Comparison of ENCODE assay signal across 24 cellular contexts in the genomic region with DNA sequence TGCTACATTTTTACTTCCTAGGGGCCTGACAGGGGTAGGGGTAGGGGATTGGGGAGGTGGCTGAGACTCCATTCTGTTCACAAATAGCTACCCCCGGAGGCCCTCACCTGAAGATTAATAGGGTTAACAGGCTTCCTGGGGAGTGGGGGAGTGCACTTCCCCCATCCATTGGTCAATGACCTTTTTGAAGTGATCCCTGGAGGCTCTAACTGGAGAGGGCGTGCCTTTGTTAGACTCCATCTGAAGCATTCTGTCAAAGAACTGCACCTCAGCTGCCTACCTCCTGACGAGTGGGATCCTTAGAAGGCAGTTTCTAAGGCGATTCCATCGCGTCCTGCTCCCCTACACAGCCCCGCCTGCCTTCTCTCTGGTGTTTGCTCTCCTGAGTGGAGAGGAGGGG. TPM values are rescaled to one million over a fixed set of nuclear protein-coding genes. Genes with fewer than 3 reads are reported as not detected.
DNase-seq lines count a peak whose midpoint lies in the region; ATAC-seq and TF ChIP-seq lines count a peak whose summit lies in the region.
"Had no signal": no experiment of that assay in that cellular context is flagged by ENCODE, and none has a peak within 500 bp of the region (broad histone marks: within the 10 kb centered on the region; RNA-seq: fewer than 3 reads in every experiment).

No MANE protein-coding gene starts in this region.

- no peak overlapping the region for H3K4me2 ChIP-seq in IMR-90 (ENCODE audit: low read depth, low read length)

- no peaks in the 10 kb centered on the region for H3K36me3 Mint-ChIP-seq in endodermal cell (ENCODE audit: low read depth)
- no peaks in the 10 kb centered on the region for H3K36me3 Mint-ChIP-seq in nephron (ENCODE audit: low read depth)

- H3K14ac ChIP-seq in IMR-90 (replicated peaks; ENCODE audit: low read depth, low read length) = no peak overlapping the region

- H3K9me3 ChIP-seq in IMR-90 (ENCODE audit: control insufficient read depth, insufficient read depth, low read length) (no peaks in the 10 kb centered on the region), endodermal cell (ENCODE audit: control insufficient read depth, low read length) (no peaks in the 10 kb centered on the region), gastrocnemius medialis (no peaks in the 10 kb centered on the region)

- no peak overlapping the region for H2BK5ac ChIP-seq in IMR-90 (ENCODE audit: low read depth, low read length, poor library complexity, severe bottlenecking)

- TF ChIP-seq POLR2A in IMR-90 (IDR thresholded peaks at IDR 0.05; ENCODE audit: low read depth, low read length) (no peak), gastrocnemius medialis (IDR thresholded peaks at IDR 0.05) (no peak)

- no peak overlapping the region for H3K4ac ChIP-seq in IMR-90 (ENCODE audit: low read depth, low read length)

- dilution Hi-C loops in IMR-90 (cut with HindIII; ENCODE audit: low sequenced_read_pairs, unreplicated experiment) = no loop called here

- in situ Hi-C loops in IMR-90 (cut with MboI; ENCODE audit: low sequenced_read_pairs) (no loop called here), gastrocnemius medialis (cut with MboI; ENCODE audit: low sequenced_read_pairs in 4 of 4) (no loop called here)

- H2BK20ac ChIP-seq in IMR-90 (ENCODE audit: low read depth, low read length) = no peak overlapping the region

- no peak overlapping the region for H3K18ac ChIP-seq in IMR-90 (ENCODE audit: low read depth, low read length)

- no peak for TF ChIP-seq RAD21 in IMR-90 (IDR thresholded peaks at IDR 0.05; ENCODE audit: low read length)

- no peaks in the 10 kb centered on the region for H3K79me1 ChIP-seq in IMR-90 (ENCODE audit: low read depth in 1 of 2, low read length in 2 of 2)

- peaks cover 44% of the 10 kb centered on the region for H3K9me3 Mint-ChIP-seq in endodermal cell
- peaks cover 30% of the 10 kb centered on the region for H3K9me3 Mint-ChIP-seq in nephron
- H3K9me3 Mint-ChIP-seq: HFFc6 had no signal

- no TSS peak for BruUV-seq in IMR-90 (replicated peaks; lab: Mats Ljungman, UMichigan)

- H3K27me3 ChIP-seq in H7 (ENCODE audit: control insufficient read depth, insufficient read depth, low read length) (no peaks in the 10 kb centered on the region; the same call in 1 of the 2 replicates), IMR-90 (ENCODE audit: control insufficient read depth, insufficient read depth, low read length) (peaks cover 3% of the 10 kb centered on the region), endodermal cell (ENCODE audit: control insufficient read depth, insufficient read depth, low read length, poor library complexity, severe bottlenecking) (no peaks in the 10 kb centered on the region), gastrocnemius medialis (no peaks in the 10 kb centered on the region)

- no peak overlapping the region for H2AFZ ChIP-seq in IMR-90 (replicated peaks; ENCODE audit: low read length, poor library complexity)

- H2BK120ac ChIP-seq in IMR-90 (ENCODE audit: low read depth, low read length) = no peak overlapping the region

- H3K9ac ChIP-seq in IMR-90 (ENCODE audit: low read depth, low read length) = no peak overlapping the region
- no peak overlapping the region for H3K9ac ChIP-seq in endodermal cell (ENCODE audit: extremely low read depth, low read length, poor library complexity, severe bottlenecking)

- CTCF ChIA-PET in IMR-90 (lab: Yijun Ruan, JAX) = no interaction called here

- no peak for TF ChIP-seq CTCF in IMR-90 (conservative IDR thresholded peaks at IDR 0.05; ENCODE audit: low read depth, low read length)
- no peak for TF ChIP-seq CTCF in endodermal cell (conservative IDR thresholded peaks at IDR 0.05)
- TF ChIP-seq CTCF in nephron (IDR thresholded peaks at IDR 0.05; ENCODE audit: unreplicated experiment in 3 of 3) = no peak
- TF ChIP-seq CTCF in gastrocnemius medialis (IDR thresholded peaks at IDR 0.05 in 4 of 5, conservative IDR thresholded peaks at IDR 0.05 in 1 of 5) = no peak

- H3K27ac ChIP-seq in IMR-90 (ENCODE audit: insufficient read depth, low read length) (no peak overlapping the region), endodermal cell (ENCODE audit: low read depth, low read length) (no peak overlapping the region), gastrocnemius medialis (no peak overlapping the region)
- H3K27ac ChIP-seq: C4-2B, HL-60 had no signal

- H3K4me1 Mint-ChIP-seq in endodermal cell (peaks cover 5% of the 10 kb centered on the region), nephron (peaks cover 10% of the 10 kb centered on the region)

- no peak overlapping the region for H3K27ac Mint-ChIP-seq in endodermal cell
- peak overlapping the region; percentile 74 to 88 (median 74) for H3K27ac Mint-ChIP-seq in nephron
- H3K27ac Mint-ChIP-seq: HFFc6 had no signal

- POLR2A ChIA-PET in IMR-90 (lab: Charles Lee; ENCODE audit: unreplicated experiment) = no interaction called here

- intact Hi-C loops in IMR-90 (cut with micrococcal nuclease) = no loop called here
- intact Hi-C loops in gastrocnemius medialis (cut with DNase I; ENCODE audit: low total_unique reads) = no loop called here

- no peaks in the 10 kb centered on the region for H4K20me1 ChIP-seq in IMR-90 (ENCODE audit: insufficient read depth, low read length)

- H2AK5ac ChIP-seq in IMR-90 (ENCODE audit: low read depth, low read length) = no peak overlapping the region

- no peak overlapping the region for H4K91ac ChIP-seq in IMR-90 (ENCODE audit: insufficient read depth, low read depth, low read length)

- H3K4me3 ChIP-seq in H7 (ENCODE audit: insufficient read depth, low read depth, low read length) (no peak overlapping the region), IMR-90 (ENCODE audit: insufficient read depth, low read depth, low read length) (no peak overlapping the region), endodermal cell (ENCODE audit: low read length) (no peak overlapping the region), gastrocnemius medialis (no peak overlapping the region)
- H3K4me3 ChIP-seq: K562 had no signal

- no peaks in the 10 kb centered on the region for H3K36me3 ChIP-seq in H7 (replicated peaks; ENCODE audit: control insufficient read depth, insufficient read depth, low read length)
- no peaks in the 10 kb centered on the region for H3K36me3 ChIP-seq in IMR-90 (ENCODE audit: control insufficient read depth, insufficient read depth, low read length)
- no peaks in the 10 kb centered on the region for H3K36me3 ChIP-seq in endodermal cell (ENCODE audit: control insufficient read depth, insufficient read depth, low read length)
- no peaks in the 10 kb centered on the region for H3K36me3 ChIP-seq in gastrocnemius medialis

- WGBS in IMR-90 (ENCODE audit: extremely low coverage in 2 of 2, insufficient read length in 1 of 2), 2 experiments = no CpG with 5 or more reads among the region's 7 CpGs
- WGBS in endodermal cell (ENCODE audit: insufficient coverage in 1 of 2, insufficient read length in 1 of 2), 2 experiments = 28 to 30% methylated on average over 5 to 7 of the region's 7 CpGs

- peaks cover 7% of the 10 kb centered on the region for H3K27me3 Mint-ChIP-seq in endodermal cell (ENCODE audit: insufficient read depth)
- H3K27me3 Mint-ChIP-seq in nephron (ENCODE audit: low read depth) = peaks cover 3% of the 10 kb centered on the region

- H2AK9ac ChIP-seq in IMR-90 (replicated peaks; ENCODE audit: low read depth, low read length, poor library complexity) = peak overlapping the region; percentile 37

- no peaks in the 10 kb centered on the region for H3K9me1 ChIP-seq in IMR-90 (ENCODE audit: insufficient read depth, low read length)

- H3K4me1 ChIP-seq in IMR-90 (ENCODE audit: control insufficient read depth, insufficient read depth, low read length) (no peaks in the 10 kb centered on the region), endodermal cell (ENCODE audit: control insufficient read depth, insufficient read depth, low read length) (no peaks in the 10 kb centered on the region), gastrocnemius medialis (no peaks in the 10 kb centered on the region)

- H4K8ac ChIP-seq in IMR-90 (ENCODE audit: low read depth in 2 of 2, low read length in 2 of 2) = no peak overlapping the region

- H3K4me3 Mint-ChIP-seq in endodermal cell = no peak overlapping the region
- H3K4me3 Mint-ChIP-seq in nephron = no peak overlapping the region
- H3K4me3 Mint-ChIP-seq: HFFc6 had no signal

- no peak overlapping the region for H4K5ac ChIP-seq in IMR-90 (ENCODE audit: low read depth, low read length)

- H3K23ac ChIP-seq in IMR-90 (ENCODE audit: low read depth, low read length) = no peak overlapping the region

- H2BK15ac ChIP-seq in IMR-90 (ENCODE audit: low read depth, low read length) = no peak overlapping the region

- H3K56ac ChIP-seq in IMR-90 (ENCODE audit: extremely low read depth, insufficient read depth, low read length) = no peak overlapping the region

- DNase-seq in H7 = peak; percentile 58
- no peak for DNase-seq in IMR-90
- DNase-seq in endodermal cell = peak; percentile 57
- no peak for DNase-seq in NK-92 (lab: John Stamatoyannopoulos, UW; ENCODE audit: unreplicated experiment)
- DNase-seq in superior temporal gyrus (ENCODE audit: extremely low spot score) = no peak
- no peak for DNase-seq in NOMO-1 treated with DMSO at 0.1 percent for 48 hours (lab: John Stamatoyannopoulos, UW; ENCODE audit: unreplicated experiment)
- DNase-seq in gastrocnemius medialis = no peak
- DNase-seq: AML-193, DND-41, GF-D8, GOT3, HFFc6, NCI-H1105 treated with DMSO at 0.1 percent for 48 hours, NCI-H1694 treated with DMSO at 0.1 percent for 48 hours, NCI-H2107, NCI-H226, NCI-H524, SW 1271, T-helper 2 cell had no signal

- ATAC-seq in IMR-90 (ENCODE audit: low read depth) (no peak), gastrocnemius medialis (no peak)
- ATAC-seq: K562, Right ventricle myocardium inferior had no signal

TF ChIP-seq in IMR-90, 13 proteins besides CTCF, POLR2A, EP300 and RAD21 (continues in another document):
- TF ChIP-seq, protein P1, sequence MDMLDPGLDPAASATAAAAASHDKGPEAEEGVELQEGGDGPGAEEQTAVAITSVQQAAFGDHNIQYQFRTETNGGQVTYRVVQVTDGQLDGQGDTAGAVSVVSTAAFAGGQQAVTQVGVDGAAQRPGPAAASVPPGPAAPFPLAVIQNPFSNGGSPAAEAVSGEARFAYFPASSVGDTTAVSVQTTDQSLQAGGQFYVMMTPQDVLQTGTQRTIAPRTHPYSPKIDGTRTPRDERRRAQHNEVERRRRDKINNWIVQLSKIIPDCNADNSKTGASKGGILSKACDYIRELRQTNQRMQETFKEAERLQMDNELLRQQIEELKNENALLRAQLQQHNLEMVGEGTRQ (IDR thresholded peaks at IDR 0.05; ENCODE audit: low read depth, low read length) = no peak
- TF ChIP-seq MAFK (IDR thresholded peaks at IDR 0.05; ENCODE audit: low read depth, low read length) (no peak), NFE2L2 (IDR thresholded peaks at IDR 0.05; ENCODE audit: low read depth, low read length) (no peak), MAZ (IDR thresholded peaks at IDR 0.05; ENCODE audit: borderline replicate concordance, low read depth, low read length) (no peak)

RNA-seq across cellular contexts. Expression of a gene that starts 10.0 kb away (rescaled TPM):
- 15.9 and 22.4 TPM in 2 replicates for total RNA-seq in H7 (2014; rRNA removed; shearing (Covaris generic))
- total RNA-seq in IMR-90 (2012; rRNA removed) (5.6 and 8.3 TPM in 2 replicates), endodermal cell (1 to 10 TPM; 5.9 to 9.8 TPM), gastrocnemius medialis (10 to 100 TPM in 3 of 4 donors, 1 to 10 TPM in 1; 6.3 to 18.1 (median 11.5) TPM)
- polyA plus RNA-seq in IMR-90 (2012; rRNA removed) = 2.1 and 3.8 TPM in 2 replicates
- 0.41 and 0.90 TPM in 2 replicates for polyA plus RNA-seq in IMR-90 (2012; cell fraction: cytosol; rRNA removed)
- polyA plus RNA-seq in IMR-90 (2012; cell fraction: nucleus; rRNA removed; ENCODE audit: low replicate concordance) = 0.52 and 3.9 TPM in 2 replicates
- 8.9 TPM for polyA plus RNA-seq in endodermal cell (2013, experiment 1 of 2)
- 9.6 TPM for polyA plus RNA-seq in endodermal cell (2013, experiment 2 of 2)

Comparison
In these comparisons a context has a peak if more than half of its experiments do, and no peak if none do; other contexts are left out.
1. DNase-seq: peak in H7 (single experiment) and endodermal cell (single experiment); none in IMR-90 (single experiment), NK-92 (single experiment), superior temporal gyrus (single experiment), NOMO-1 treated with DMSO at 0.1 percent for 48 hours (single experiment) and gastrocnemius medialis (0 of 2).